23 cellular contexts compared by ENCODE assay signal in genomic region chr6:84767591-84768201, GRCh38. TPM values are rescaled to one million over a fixed set of nuclear protein-coding genes. Genes with fewer than 3 reads are reported as not detected.
DNase-seq lines count a peak whose midpoint lies in the region; ATAC-seq, FAIRE-seq and TF ChIP-seq lines count a peak whose summit lies in the region.
"Had no signal": no experiment of that assay in that cellular context is flagged by ENCODE, and none has a peak within 500 bp of the region (broad histone marks: within the 10 kb centered on the region; RNA-seq: fewer than 3 reads in every experiment).

No MANE protein-coding gene starts in this region.

- peak overlapping the region; percentile 55 for H3K27ac Mint-ChIP-seq in T-helper 1 cell treated with Interleukin-12 subunit alpha and Interleukin-12 subunit beta and Interleukin-4 antibody, amounts not matched to agents 30 μg/mL and 1 μg/mL, for 36 hours
- H3K27ac Mint-ChIP-seq: natural killer cell treated with Interleukin-12 subunit alpha and Interleukin-12 subunit beta and Interleukin-15 and Interleukin-18, amount 100 ng/mL, for 72 hours; T-helper 17 cell had no signal

- H3K4me3 ChIP-seq in HUES6 (ENCODE audit: low read depth, low read length) (peak overlapping the region; percentile 44; the same call in 1 of the 2 replicates), H1 (ENCODE audit: extremely low read depth in 1 of 4, insufficient read depth in 2 of 4, low read depth in 3 of 4, low read length in 4 of 4) (peak overlapping the region in 1 of 4 experiments; percentile 54; a peak in 1 of 8 replicates), subcutaneous abdominal adipose tissue (ENCODE audit: low read depth in 1 of 5, low read length in 5 of 5) (no peak overlapping the region)
- H3K4me3 ChIP-seq: adrenal gland, left lung had no signal

- no peak overlapping the region for H2AFZ ChIP-seq in H1 (ENCODE audit: low read length)

- peaks cover 14% of the 10 kb centered on the region for H3K9me3 Mint-ChIP-seq in T-helper 1 cell treated with Interleukin-12 subunit alpha and Interleukin-12 subunit beta and Interleukin-4 antibody, amounts not matched to agents 30 μg/mL and 1 μg/mL, for 36 hours

- no peak for TF ChIP-seq POLR2A in H1 (IDR thresholded peaks at IDR 0.05; ENCODE audit: control extremely low read depth in 1 of 2, low read depth in 2 of 2, low read length in 2 of 2)

- H3K4me3 Mint-ChIP-seq in T-helper 1 cell treated with Interleukin-12 subunit alpha and Interleukin-12 subunit beta and Interleukin-4 antibody, amounts not matched to agents 30 μg/mL and 1 μg/mL, for 36 hours = no peak overlapping the region
- H3K4me3 Mint-ChIP-seq: CD8-positive, alpha-beta memory T cell; natural killer cell treated with Interleukin-12 subunit alpha and Interleukin-12 subunit beta and Interleukin-15 and Interleukin-18, amount 100 ng/mL, for 72 hours; T-helper 17 cell had no signal

- H3K36me3 Mint-ChIP-seq in T-helper 1 cell treated with Interleukin-12 subunit alpha and Interleukin-12 subunit beta and Interleukin-4 antibody, amounts not matched to agents 30 μg/mL and 1 μg/mL, for 36 hours (ENCODE audit: low read depth) = peaks cover 6% of the 10 kb centered on the region

- no peak overlapping the region for H4K8ac ChIP-seq in H1 (ENCODE audit: extremely low read depth, insufficient read depth, low read length)

- no peak overlapping the region for H4K5ac ChIP-seq in H1 (ENCODE audit: insufficient read length, low read depth, low read length)

- peak overlapping the region; percentile 63 to 92; a peak in 3 of 4 replicates for H3K4me2 ChIP-seq in H1 (ENCODE audit: insufficient read depth in 1 of 2, low read depth in 2 of 2, low read length in 2 of 2)

- FAIRE-seq in H1 (lab: Jason Lieb, UNC) = no peak

- H3K4me1 Mint-ChIP-seq in T-helper 1 cell treated with Interleukin-12 subunit alpha and Interleukin-12 subunit beta and Interleukin-4 antibody, amounts not matched to agents 30 μg/mL and 1 μg/mL, for 36 hours (ENCODE audit: low read depth) = peaks cover 5% of the 10 kb centered on the region

- H3K9ac ChIP-seq in HUES6 (ENCODE audit: low read length) (no peak overlapping the region), H1 (replicated peaks in 1 of 4; ENCODE audit: extremely low read depth in 1 of 4, low read depth in 3 of 4, low read length in 3 of 4) (no peak overlapping the region), subcutaneous abdominal adipose tissue (ENCODE audit: low read length in 5 of 5) (no peak overlapping the region)

- H3K4me1 ChIP-seq in HUES6 (ENCODE audit: control insufficient read depth, insufficient read depth, low read length) (peaks cover 8% of the 10 kb centered on the region; the same call in 1 of the 2 replicates), H1 (replicated peaks in 1 of 4; ENCODE audit: control insufficient read depth in 3 of 4, insufficient read depth in 4 of 4, low read length in 3 of 4) (peaks cover 0 to 20% (median 10%) of the 10 kb centered on the region in 4 experiments; a peak in 4 of 7 replicates), subcutaneous abdominal adipose tissue (ENCODE audit: control insufficient read depth in 5 of 5, insufficient read depth in 5 of 5, low read length in 5 of 5) (peaks cover 0 to 23% (median 14%) of the 10 kb centered on the region in 5 donors)
- H3K4me1 ChIP-seq: adrenal gland had no signal

- H3K23me2 ChIP-seq in H1 (ENCODE audit: low read depth, low read length) = peaks cover 11% of the 10 kb centered on the region

- no peak overlapping the region for H2BK20ac ChIP-seq in H1 (ENCODE audit: low read length)

- no peak overlapping the region for H2BK120ac ChIP-seq in H1 (replicated peaks; ENCODE audit: low read depth, low read length)

- H2AK5ac ChIP-seq in H1 (ENCODE audit: low read depth, low read length) = no peak overlapping the region

- POLR2A ChIA-PET in H1 (lab: Charles Lee; ENCODE audit: partially characterized antibody) = no interaction called here

- H3K14ac ChIP-seq in H1 (ENCODE audit: insufficient read length) = no peak overlapping the region

- ATAC-seq in HG02852 (IDR thresholded peaks at IDR 0.05; ENCODE audit: unreplicated experiment) (no peak), sciatic nerve (no peak)
- ATAC-seq: left lung; natural killer cell treated with Interleukin-12 subunit alpha and Interleukin-12 subunit beta and Interleukin-15 and Interleukin-18, amount 100 ng/mL, for 72 hours; T-helper 17 cell had no signal

- DNase-seq in T-helper 1 cell (no peak), H1 (ENCODE audit: low read depth in 1 of 2, low spot score in 2 of 2) (no peak), DMS79 treated with DMSO at 0.1 percent for 48 hours (lab: John Stamatoyannopoulos, UW) (no peak), sciatic nerve (ENCODE audit: low spot score) (no peak)
- DNase-seq: 8988T; activated CD4-positive, alpha-beta T cell treated with anti-CD3 and anti-CD28 coated beads for 48 hours; activated gamma-delta T cell; adrenal gland; CD8-positive, alpha-beta memory T cell; dermis blood vessel endothelial cell; head of caudate nucleus; NCI-H1092; NCI-H2029; NCI-H748 treated with DMSO at 0.1 percent for 48 hours; OCI-M1; SHP77 treated with DMSO at 0.1 percent for 48 hours; T-helper 17 cell had no signal

- H3K9me3 ChIP-seq in HUES6 (ENCODE audit: control insufficient read depth, insufficient read depth, low read depth, low read length) (no peaks in the 10 kb centered on the region), H1 (ENCODE audit: insufficient read depth in 2 of 2, low read depth in 1 of 2, low read length in 1 of 2) (no peaks in the 10 kb centered on the region; a peak in 1 of 4 replicates), subcutaneous abdominal adipose tissue (ENCODE audit: control insufficient read depth in 5 of 5, low read length in 5 of 5) (no peaks in the 10 kb centered on the region)
- H3K9me3 ChIP-seq: adrenal gland, left lung had no signal

- no peaks in the 10 kb centered on the region for H3K79me1 ChIP-seq in H1 (ENCODE audit: low read depth, low read length)

- H3K27me3 Mint-ChIP-seq in T-helper 1 cell treated with Interleukin-12 subunit alpha and Interleukin-12 subunit beta and Interleukin-4 antibody, amounts not matched to agents 30 μg/mL and 1 μg/mL, for 36 hours (ENCODE audit: low read depth) = peaks cover 81% of the 10 kb centered on the region

- intact Hi-C loops in sciatic nerve (cut with DNase I) = no loop called here

- H3K27me3 ChIP-seq in HUES6 (ENCODE audit: control insufficient read depth, insufficient read depth, low read length) (peaks cover 99% of the 10 kb centered on the region), H1 (replicated peaks in 1 of 4; ENCODE audit: control insufficient read depth in 3 of 4, extremely low read depth in 1 of 4, insufficient read depth in 3 of 4, low read length in 3 of 4) (peaks cover 72 to 98% (median 88%) of the 10 kb centered on the region in 4 experiments), subcutaneous abdominal adipose tissue (ENCODE audit: control insufficient read depth in 5 of 5, insufficient read depth in 4 of 5, low read length in 5 of 5) (peaks cover 0 to 22% (median 4%) of the 10 kb centered on the region in 5 donors)

- no peak overlapping the region for H3K23ac ChIP-seq in H1 (ENCODE audit: insufficient read length)

- no peak overlapping the region for H3K56ac ChIP-seq in H1 (replicated peaks; ENCODE audit: insufficient read length, low read depth, low read length)

- TF ChIP-seq RAD21 in H1 (IDR thresholded peaks at IDR 0.05 in 1 of 2, conservative IDR thresholded peaks at IDR 0.05 in 1 of 2; ENCODE audit: low read depth in 2 of 2, low read length in 2 of 2) = no peak

- H4K91ac ChIP-seq in H1 (replicated peaks; ENCODE audit: insufficient read length, low read length) = no peak overlapping the region

- TF ChIP-seq EP300 in H1 (IDR thresholded peaks at IDR 0.05; ENCODE audit: borderline replicate concordance in 1 of 2, low read depth in 2 of 2, low read length in 2 of 2) = no peak

- peaks cover 17 to 23% of the 10 kb centered on the region in 2 experiments for H4K20me1 ChIP-seq in H1 (replicated peaks in 1 of 2; ENCODE audit: control insufficient read depth in 1 of 2, insufficient read depth in 2 of 2, low read length in 2 of 2)

- H2BK15ac ChIP-seq in H1 (ENCODE audit: low read length) = no peak overlapping the region

- no peak overlapping the region for H2BK12ac ChIP-seq in H1 (ENCODE audit: low read depth, low read length)

- no peak overlapping the region for H2BK5ac ChIP-seq in H1 (ENCODE audit: low read depth, low read length)

- H3K4ac ChIP-seq in H1 (replicated peaks; ENCODE audit: insufficient read length, low read depth, low read length) = no peak overlapping the region

- no peak for TF ChIP-seq CTCF in H1 (IDR thresholded peaks at IDR 0.05; ENCODE audit: control extremely low read depth in 1 of 3, insufficient read depth in 1 of 3, low read depth in 1 of 3, low read length in 3 of 3)

- WGBS in H1 (ENCODE audit: extremely low coverage in 1 of 2, insufficient coverage in 1 of 2, insufficient read length in 1 of 2, insufficient replicate concordance in 2 of 2, low coverage in 1 of 2, low lambda C conversion rate in 2 of 2, missing lambda C conversion rate in 1 of 2), 2 experiments = 17% methylated on average over 8 of the region's 8 CpGs; no CpG with 5 or more reads in 1 of the 2 experiments

- no peak overlapping the region for H3K18ac ChIP-seq in H1 (ENCODE audit: extremely low read depth, low read length)

- H3K36me3 ChIP-seq in HUES6 (ENCODE audit: control insufficient read depth, insufficient read depth, low read length) (no peaks in the 10 kb centered on the region), H1 (ENCODE audit: control insufficient read depth in 2 of 4, insufficient read depth in 4 of 4, low read length in 3 of 4) (no peaks in the 10 kb centered on the region; a peak in 1 of 8 replicates), subcutaneous abdominal adipose tissue (ENCODE audit: control insufficient read depth in 5 of 5, insufficient read depth in 5 of 5, low read length in 5 of 5) (no peaks in the 10 kb centered on the region)
- H3K36me3 ChIP-seq: adrenal gland, left lung had no signal

- no peak overlapping the region for H3K27ac ChIP-seq in HUES6 (ENCODE audit: low read depth, low read length)
- no peak overlapping the region for H3K27ac ChIP-seq in H1 (ENCODE audit: low read depth, low read length)
- H3K27ac ChIP-seq in subcutaneous abdominal adipose tissue (ENCODE audit: low read depth, low read length) = peak overlapping the region; percentile 6
- H3K27ac ChIP-seq: left lung had no signal

- CTCF ChIA-PET in H1 (lab: Charles Lee; ENCODE audit: partially characterized antibody) = interaction anchor here (0.6 to 1.7 kb wide), 7 partner anchors 11 to 817 kb away, joined by 3 to 5 read pairs (median 3); no protein-coding TSS in a partner anchor

- H3K79me2 ChIP-seq in H1 (ENCODE audit: control insufficient read depth in 1 of 2, insufficient read depth in 2 of 2, low read length in 2 of 2) = no peaks in the 10 kb centered on the region

RNA-seq across cellular contexts. Expression of gene TBX18, which starts 3.3 kb away (rescaled TPM):
- total RNA-seq in H1 (2021; fragmentation: NEBNext Ultra II Directional; extraction: Animal tissue kit (Norgen Biotek cat#: 25700)) = not detected in 2 replicates
- 0.02 TPM in 1 of 2 replicates, not detected in the other for polyA plus RNA-seq in H1 (2011; rRNA removed)
- polyA plus RNA-seq in H1 (2011; cell fraction: cytosol; rRNA removed) = 0.01 TPM
- polyA plus RNA-seq in H1 (2011; cell fraction: nucleus; rRNA removed) = not detected
- not detected in 4 replicates for polyA plus RNA-seq in H1 (2012, experiment 1 of 2)
- polyA plus RNA-seq in H1 (2012, experiment 2 of 2) = not detected
- 0.02 TPM for polyA plus RNA-seq in H1 (2013, experiment 1 of 2)
- 0.02 TPM for polyA plus RNA-seq in H1 (2013, experiment 2 of 2)
- not detected in 2 replicates for polyA minus RNA-seq in H1 (2011; rRNA and poly(A)+ RNA removed)
- polyA minus RNA-seq in H1 (2011; cell fraction: cytosol; rRNA and poly(A)+ RNA removed) = not detected
- polyA minus RNA-seq in H1 (2011; cell fraction: nucleus; rRNA and poly(A)+ RNA removed) = not detected
- total RNA-seq in sciatic nerve = 46.1 TPM
- total RNA-seq: CD8-positive, alpha-beta memory T cell; natural killer cell treated with Interleukin-12 subunit alpha and Interleukin-12 subunit beta and Interleukin-15 and Interleukin-18, amount 100 ng/mL, for 72 hours; T-helper 17 cell had no signal
- polyA plus RNA-seq: CD8-positive, alpha-beta memory T cell had no signal

Comparison
In these comparisons a context has a peak if more than half of its experiments do, and no peak if none do; other contexts are left out.
1. RNA of gene TBX18, which starts 3.3 kb away (total RNA-seq): 46.1 TPM in sciatic nerve (single experiment); not detected in H1; every median in the first group is over 10 times any median in the second.